In genomic region chr2:65411056-65411795, GRCh38 we compare ENCODE assay signal across 19 cellular contexts. TPM values are rescaled to one million over a fixed set of nuclear protein-coding genes. Genes with fewer than 3 reads are reported as not detected.
DNase-seq lines count a peak whose midpoint lies in the region; ATAC-seq, FAIRE-seq and TF ChIP-seq lines count a peak whose summit lies in the region.
"Had no signal": no experiment of that assay in that cellular context is flagged by ENCODE, and none has a peak within 500 bp of the region (broad histone marks: within the 10 kb centered on the region; RNA-seq: fewer than 3 reads in every experiment).

No MANE protein-coding gene starts in this region.

- H3K9me3 Mint-ChIP-seq in naive thymus-derived CD8-positive, alpha-beta T cell, result no peaks in the 10 kb centered on the region
- H3K9me3 Mint-ChIP-seq: activated T-cell treated with anti-CD3 and anti-CD28 coated beads, Interleukin-2, amount 50 U/mL, for 4 hours; nephron progenitor cell had no signal

- H3K36me3 ChIP-seq in DND-41 (ENCODE audit: insufficient read depth, low read length) (peaks cover 6% of the 10 kb centered on the region), pancreas (no peaks in the 10 kb centered on the region)
- H3K36me3 ChIP-seq: breast epithelium, sigmoid colon had no signal

- no peak for FAIRE-seq in pancreas (lab: Jason Lieb, UNC)
- no peak for FAIRE-seq in urothelium cell line (lab: Jason Lieb, UNC)
- FAIRE-seq: endometrium had no signal

- no peak overlapping the region for H3K4me3 Mint-ChIP-seq in naive thymus-derived CD8-positive, alpha-beta T cell
- H3K4me3 Mint-ChIP-seq: activated T-cell treated with anti-CD3 and anti-CD28 coated beads, Interleukin-2, amount 50 U/mL, for 4 hours; nephron progenitor cell had no signal

- peaks cover 96% of the 10 kb centered on the region for H3K79me2 ChIP-seq in DND-41 (ENCODE audit: insufficient read depth, low read length)

- ATAC-seq in DND-41 (ENCODE audit: insufficient read depth, low read depth) (no peak), pancreas (peak; percentile 67 to 85 (median 76))
- no peak for ATAC-seq in naive thymus-derived CD8-positive, alpha-beta T cell
- ATAC-seq: activated T-cell treated with anti-CD3 and anti-CD28 coated beads, Interleukin-2, amount 50 U/mL, for 4 hours had no signal

- H3K27me3 ChIP-seq in DND-41 (ENCODE audit: insufficient read depth, low read length, poor library complexity) (no peaks in the 10 kb centered on the region), pancreas (no peaks in the 10 kb centered on the region)
- H3K27me3 ChIP-seq: breast epithelium, sigmoid colon had no signal

- H3K9me3 ChIP-seq in DND-41 (ENCODE audit: insufficient read depth, low read length, severe bottlenecking), result no peaks in the 10 kb centered on the region
- no peaks in the 10 kb centered on the region for H3K9me3 ChIP-seq in pancreas
- H3K9me3 ChIP-seq: breast epithelium, sigmoid colon had no signal

- H3K4me1 ChIP-seq in DND-41 (ENCODE audit: insufficient read depth, low read length), result peaks cover 66% of the 10 kb centered on the region
- H3K4me1 ChIP-seq in pancreas, result peaks cover 22 to 36% (median 29%) of the 10 kb centered on the region in 3 donors
- H3K4me1 ChIP-seq: breast epithelium had no signal

- POLR2A ChIA-PET in naive thymus-derived CD8-positive, alpha-beta T cell (lab: Charles Lee), result no interaction called here

- peaks cover 0 to 20% (median 16%) of the 10 kb centered on the region in 4 donors for H3K4me1 Mint-ChIP-seq in naive thymus-derived CD8-positive, alpha-beta T cell

- no peak overlapping the region for H3K9ac ChIP-seq in DND-41 (ENCODE audit: low read depth, low read length)

- H3K27ac Mint-ChIP-seq in naive thymus-derived CD8-positive, alpha-beta T cell, result no peak overlapping the region
- H3K27ac Mint-ChIP-seq: nephron progenitor cell had no signal

- H3K4me2 ChIP-seq in DND-41 (ENCODE audit: insufficient read depth, low read length), result no peak overlapping the region

- TF ChIP-seq CTCF in DND-41 (IDR thresholded peaks at IDR 0.05; ENCODE audit: borderline replicate concordance, extremely low read depth, low read length, poor library complexity, severe bottlenecking), result no peak
- no peak for TF ChIP-seq CTCF in fibroblast of villous mesenchyme (IDR thresholded peaks at IDR 0.05; ENCODE audit: insufficient read depth, low read depth, low read length)
- TF ChIP-seq CTCF in pancreas (IDR thresholded peaks at IDR 0.05), result no peak
- TF ChIP-seq CTCF in GM20000 (IDR thresholded peaks at IDR 0.05; ENCODE audit: extremely low read depth, missing control alignments), result no peak

- DNase-seq in DND-41 (no peak), NCI-H82 treated with DMSO at 0.1 percent for 48 hours (lab: John Stamatoyannopoulos, UW; ENCODE audit: unreplicated experiment) (peak; percentile 20), fibroblast of villous mesenchyme (ENCODE audit: low read depth) (peak; percentile 35), pancreas (no peak), globus pallidus (ENCODE audit: low spot score) (no peak), GM20000 (ENCODE audit: low spot score) (no peak), urothelium cell line (ENCODE audit: low spot score) (no peak)
- no peak for DNase-seq in naive thymus-derived CD8-positive, alpha-beta T cell
- DNase-seq: activated naive CD4-positive, alpha-beta T cell treated with Interleukin-2 at 50 U/mL for 16 hours; activated T-cell treated with anti-CD3 and anti-CD28 coated beads, Interleukin-2, amount 50 U/mL, for 4 hours; C1 segment of cervical spinal cord; GDM1; IMR-90; NCI-H1436 treated with DMSO at 0.1 percent for 48 hours; nephron progenitor cell; SHP77; sigmoid colon had no signal

- WGBS in pancreas, 2 donors, result 42 to 43% methylated on average over 7 of the region's 7 CpGs

- no peaks in the 10 kb centered on the region for H3K36me3 Mint-ChIP-seq in naive thymus-derived CD8-positive, alpha-beta T cell

- H3K4me3 ChIP-seq in DND-41 (ENCODE audit: low read depth in 1 of 2, low read length in 2 of 2), result no peak overlapping the region
- H3K4me3 ChIP-seq in fibroblast of villous mesenchyme (ENCODE audit: low read depth, low read length), result no peak overlapping the region
- H3K4me3 ChIP-seq in pancreas, result no peak overlapping the region
- H3K4me3 ChIP-seq: breast epithelium, sigmoid colon had no signal

- intact Hi-C loops in pancreas (cut with DNase I), result no loop called here

- no peak overlapping the region for H2AFZ ChIP-seq in DND-41 (ENCODE audit: low read depth, low read length)

- peaks cover 0 to 14% (median 10%) of the 10 kb centered on the region in 5 donors for H3K27me3 Mint-ChIP-seq in naive thymus-derived CD8-positive, alpha-beta T cell

- H3K27ac ChIP-seq in DND-41 (ENCODE audit: low read length), result 0 out of 2 replicates have a peak overlapping the region, but pooled peaks have one; percentile 12
- peak overlapping the region in 1 of 4 donors; percentile 20 for H3K27ac ChIP-seq in pancreas
- H3K27ac ChIP-seq: breast epithelium, sigmoid colon had no signal

- peaks cover 52% of the 10 kb centered on the region for H4K20me1 ChIP-seq in DND-41 (ENCODE audit: insufficient read depth, low read length)

RNA-seq across cellular contexts. Expression of gene SPRED2, which starts 21.2 kb away (rescaled TPM):
- total RNA-seq in fibroblast of villous mesenchyme (9.5 and 10.0 TPM in 2 replicates), pancreas (10 to 100 TPM; 13.8 to 20.0 (median 16.3) TPM)
- 10 to 100 TPM in 1 of 2 donors, 1 to 10 TPM in 1; 6.2 to 12.2 TPM for polyA plus RNA-seq in pancreas
- under 1 TPM; 0.23 to 0.33 TPM for total RNA-seq in naive thymus-derived CD8-positive, alpha-beta T cell
- polyA plus RNA-seq in naive thymus-derived CD8-positive, alpha-beta T cell, result under 1 TPM in 2 of 3 donors, not detected in 1; 0.17 to 0.57 TPM

Comparison
In these comparisons a context has a peak if more than half of its experiments do, and no peak if none do; other contexts are left out.
1. ATAC-seq: peak in pancreas (4 of 4); none in DND-41 (single experiment) and naive thymus-derived CD8-positive, alpha-beta T cell (0 of 2).
2. DNase-seq: peak in NCI-H82 treated with DMSO at 0.1 percent for 48 hours (single experiment) and fibroblast of villous mesenchyme (single experiment); none in DND-41 (single experiment), pancreas (0 of 6), naive thymus-derived CD8-positive, alpha-beta T cell (0 of 10), globus pallidus (single experiment), GM20000 (single experiment) and urothelium cell line (single experiment).